In the genomic region with DNA sequence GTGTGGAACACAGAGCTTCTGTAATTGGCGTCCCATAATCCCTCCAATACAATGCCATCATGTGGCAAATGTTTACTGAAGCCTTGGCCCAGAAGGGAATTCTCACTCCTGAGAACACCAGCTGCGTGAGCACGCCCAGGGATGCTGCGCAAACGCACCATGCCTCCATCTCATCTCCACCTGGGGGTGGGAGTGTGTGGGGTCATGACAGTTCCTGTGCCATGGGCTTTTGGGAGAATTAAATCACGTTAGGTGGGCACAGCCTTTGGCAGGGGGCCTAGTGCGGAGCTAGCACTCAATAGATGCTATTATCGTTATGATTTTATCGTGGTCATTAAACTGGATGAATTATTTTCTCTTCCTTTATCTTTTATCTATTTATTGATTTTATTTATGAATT, we compare ENCODE assay signal across 15 cellular contexts. TPM values are rescaled to one million over a fixed set of nuclear protein-coding genes. Genes with fewer than 3 reads are reported as not detected.
"Had no signal": no experiment of that assay in that cellular context is flagged by ENCODE, and none has a peak within 500 bp of the region (broad histone marks: within the 10 kb centered on the region; RNA-seq: fewer than 3 reads in every experiment).

No MANE protein-coding gene starts in this region.

- H3K27ac Mint-ChIP-seq: activated naive CD4-positive, alpha-beta T cell treated with anti-CD3 and anti-CD28 coated beads, Interleukin-2, amount 10 ng/mL, durations not matched to agents 7 days and 5 days; activated T-helper 2 cell treated with anti-CD3 and anti-CD28 coated beads, Interferon-gamma antibody, Interleukin-2, Interleukin-4, amounts not matched to agents 10 μg/mL and 5 μg/mL and 100 μg/mL, durations not matched to agents 14 hours and 24 hours and 36 hours; nephron; stimulated activated naive CD8-positive, alpha-beta T cell treated with anti-CD3 and anti-CD28 coated beads, Interleukin-15, Interleukin-2, amounts not matched to agents 100 ng/mL and 50 ng/mL, for 24 hours had no signal

- DNase-seq: activated CD4-positive, alpha-beta T cell treated with anti-CD3 and anti-CD28 coated beads for 48 hours; activated naive CD4-positive, alpha-beta T cell treated with anti-CD3 and anti-CD28 coated beads, Interleukin-2, amount 10 ng/mL, durations not matched to agents 7 days and 5 days; activated T-cell treated with anti-CD3 and anti-CD28 coated beads for 4 hours; foreskin keratinocyte; heart left ventricle; mammary epithelial cell; stimulated activated CD4-positive, alpha-beta T cell treated with anti-CD3 and anti-CD28 coated beads, Interleukin-12 subunit alpha, Interleukin-12 subunit beta, amount 100 ng/mL, for 4 hours; stimulated activated CD4-positive, alpha-beta T cell treated with anti-CD3 and anti-CD28 coated beads, Interleukin-2, amount 100 ng/mL, for 48 hours; testis had no signal

- H3K27me3 ChIP-seq: heart left ventricle, testis had no signal

- FAIRE-seq: colon, endothelial cell of umbilical vein had no signal

- H3K4me1 ChIP-seq: foreskin keratinocyte, testis had no signal

- H3K4me3 ChIP-seq: heart left ventricle, testis had no signal

- H3K4me3 Mint-ChIP-seq: activated naive CD4-positive, alpha-beta T cell treated with anti-CD3 and anti-CD28 coated beads, Interleukin-2, amount 10 ng/mL, durations not matched to agents 7 days and 5 days; nephron; stimulated activated naive CD8-positive, alpha-beta T cell treated with anti-CD3 and anti-CD28 coated beads, Interleukin-15, Interleukin-2, amounts not matched to agents 100 ng/mL and 50 ng/mL, for 24 hours had no signal

- H3K9me3 ChIP-seq: heart left ventricle, testis had no signal

- H3K9me3 Mint-ChIP-seq: activated naive CD4-positive, alpha-beta T cell treated with anti-CD3 and anti-CD28 coated beads, Interleukin-2, amount 10 ng/mL, durations not matched to agents 7 days and 5 days; activated T-helper 2 cell treated with anti-CD3 and anti-CD28 coated beads, Interferon-gamma antibody, Interleukin-2, Interleukin-4, amounts not matched to agents 10 μg/mL and 5 μg/mL and 100 μg/mL, durations not matched to agents 14 hours and 24 hours and 36 hours; nephron; stimulated activated naive CD8-positive, alpha-beta T cell treated with anti-CD3 and anti-CD28 coated beads, Interleukin-15, Interleukin-2, amounts not matched to agents 100 ng/mL and 50 ng/mL, for 24 hours had no signal

- H3K4me1 Mint-ChIP-seq: activated naive CD4-positive, alpha-beta T cell treated with anti-CD3 and anti-CD28 coated beads, Interleukin-2, amount 10 ng/mL, durations not matched to agents 7 days and 5 days had no signal

- H3K36me3 ChIP-seq: heart left ventricle had no signal

- ATAC-seq: foreskin keratinocyte, heart left ventricle, left lobe of liver had no signal

- H3K36me3 Mint-ChIP-seq: activated naive CD4-positive, alpha-beta T cell treated with anti-CD3 and anti-CD28 coated beads, Interleukin-2, amount 10 ng/mL, durations not matched to agents 7 days and 5 days had no signal

- H3K27me3 Mint-ChIP-seq: stimulated activated naive CD8-positive, alpha-beta T cell treated with anti-CD3 and anti-CD28 coated beads, Interleukin-15, Interleukin-2, amounts not matched to agents 100 ng/mL and 50 ng/mL, for 24 hours had no signal

- H3K27ac ChIP-seq: foreskin keratinocyte, heart left ventricle, testis had no signal

RNA-seq across cellular contexts. Expression of a gene that starts 15.8 kb away (rescaled TPM):
- polyA plus RNA-seq: foreskin keratinocyte had no signal
